Comparison of ENCODE assay signal across 8 cellular contexts in genomic region chr19:19372656-19373416, GRCh38. TPM values are rescaled to one million over a fixed set of nuclear protein-coding genes. Genes with fewer than 3 reads are reported as not detected.
DNase-seq lines count a peak whose midpoint lies in the region; ATAC-seq and TF ChIP-seq lines count a peak whose summit lies in the region.

No MANE protein-coding gene starts in this region.

- no peaks in the 10 kb centered on the region for H3K27me3 ChIP-seq in Peyer's patch
- H3K27me3 ChIP-seq in breast epithelium, result no peaks in the 10 kb centered on the region
- H3K27me3 ChIP-seq in lung (ENCODE audit: control insufficient read depth, insufficient read depth), result no peaks in the 10 kb centered on the region
- no peaks in the 10 kb centered on the region for H3K27me3 ChIP-seq in aorta (ENCODE audit: control insufficient read depth in 1 of 2, insufficient read depth in 2 of 2, low read length in 1 of 2)
- no peaks in the 10 kb centered on the region for H3K27me3 ChIP-seq in prostate gland (replicated peaks; ENCODE audit: insufficient read depth)

- H3K27ac ChIP-seq in Peyer's patch (peak overlapping the region; percentile 66 to 89 (median 74)), breast epithelium (peak overlapping the region; percentile 6 to 48), lung (ENCODE audit: low read depth in 1 of 2, low read length in 1 of 2) (peak overlapping the region; percentile 45 to 92), aorta (ENCODE audit: low read depth in 1 of 2, low read length in 2 of 2) (no peak overlapping the region), prostate gland (peak overlapping the region in 1 of 2 donors; percentile 39)

- no peak for TF ChIP-seq CTCF in Peyer's patch (IDR thresholded peaks at IDR 0.05)
- TF ChIP-seq CTCF in breast epithelium (IDR thresholded peaks at IDR 0.05), result no peak
- no peak for TF ChIP-seq CTCF in lung (IDR thresholded peaks at IDR 0.05; ENCODE audit: control extremely low read depth, extremely low read depth)
- no peak for TF ChIP-seq CTCF in prostate gland (IDR thresholded peaks at IDR 0.05)

- peaks cover 0 to 8% (median 4%) of the 10 kb centered on the region in 4 donors for H3K4me1 ChIP-seq in Peyer's patch
- H3K4me1 ChIP-seq in breast epithelium, result no peaks in the 10 kb centered on the region
- H3K4me1 ChIP-seq in lung (ENCODE audit: control insufficient read depth in 2 of 2, insufficient read depth in 2 of 2, low read length in 2 of 2), result peaks cover 2 to 17% of the 10 kb centered on the region in 2 donors
- H3K4me1 ChIP-seq in aorta (ENCODE audit: control insufficient read depth in 1 of 2, insufficient read depth in 2 of 2, low read length in 2 of 2), result peaks cover 0 to 4% of the 10 kb centered on the region in 2 donors
- peaks cover under 1% of the 10 kb centered on the region for H3K4me1 ChIP-seq in prostate gland (replicated peaks)

- peak overlapping the region in 1 of 4 donors; percentile 2 for H3K4me3 ChIP-seq in Peyer's patch
- no peak overlapping the region for H3K4me3 ChIP-seq in breast epithelium
- no peak overlapping the region for H3K4me3 ChIP-seq in lung
- H3K4me3 ChIP-seq in aorta (ENCODE audit: low read length in 2 of 2), result no peak overlapping the region
- no peak overlapping the region for H3K4me3 ChIP-seq in prostate gland

- TF ChIP-seq POLR2A in Peyer's patch (IDR thresholded peaks at IDR 0.05) (peak; percentile 25 to 69), breast epithelium (IDR thresholded peaks at IDR 0.05) (no peak), prostate gland (IDR thresholded peaks at IDR 0.05) (no peak)

- DNase-seq in Ammon's horn (ENCODE audit: low spot score) (peak; percentile 67), Peyer's patch (peak; percentile 63 to 88 (median 74)), breast epithelium (ENCODE audit: low spot score in 2 of 2) (no peak), lung (ENCODE audit: low spot score) (peak; percentile 79), aorta (peak in 1 of 2 donors; percentile 87), prostate gland (ENCODE audit: low spot score) (no peak)

- H3K9me3 ChIP-seq in Peyer's patch, result no peaks in the 10 kb centered on the region
- H3K9me3 ChIP-seq in breast epithelium, result no peaks in the 10 kb centered on the region
- H3K9me3 ChIP-seq in lung (ENCODE audit: control insufficient read depth in 2 of 2, insufficient read depth in 1 of 2, low read length in 1 of 2), result no peaks in the 10 kb centered on the region
- no peaks in the 10 kb centered on the region for H3K9me3 ChIP-seq in aorta (ENCODE audit: control insufficient read depth, low read length)
- no peaks in the 10 kb centered on the region for H3K9me3 ChIP-seq in prostate gland

- WGBS in lung, 2 donors, result 29 to 31% methylated on average over 8 of the region's 8 CpGs
- WGBS in aorta, 2 donors, result 75 to 76% methylated on average over 8 of the region's 8 CpGs
- 71% methylated on average over 8 of the region's 8 CpGs for WGBS in prostate gland

- intact Hi-C loops in breast epithelium (cut with DNase I; ENCODE audit: low total_unique reads), result no loop called here
- intact Hi-C loops in aorta (cut with DNase I), result no loop called here
- intact Hi-C loops in prostate gland (cut with DNase I), result no loop called here

- ATAC-seq in GM18861 (IDR thresholded peaks at IDR 0.05; ENCODE audit: unreplicated experiment) (peak; percentile 88), HG03097 (IDR thresholded peaks at IDR 0.05; ENCODE audit: low FRiP score, unreplicated experiment) (peak; percentile 79), lung (ENCODE audit: insufficient read depth, low FRiP score) (peak; percentile 86), aorta (ENCODE audit: low FRiP score) (peak; percentile 80)

- H3K36me3 ChIP-seq in Peyer's patch (no peaks in the 10 kb centered on the region), breast epithelium (no peaks in the 10 kb centered on the region), lung (ENCODE audit: control insufficient read depth in 2 of 2, insufficient read depth in 2 of 2, low read length in 2 of 2) (no peaks in the 10 kb centered on the region), aorta (ENCODE audit: control insufficient read depth in 1 of 2, insufficient read depth in 2 of 2, low read length in 1 of 2) (no peaks in the 10 kb centered on the region), prostate gland (no peaks in the 10 kb centered on the region)

RNA-seq across cellular contexts. Expression of gene GATAD2A, which starts 32.6 kb away (rescaled TPM):
- 10 to 100 TPM; 67.8 to 99.9 (median 79.8) TPM for total RNA-seq in Peyer's patch
- 10 to 100 TPM; 29.1 to 38.7 (median 33.6) TPM for total RNA-seq in breast epithelium
- total RNA-seq in lung, result 10 to 100 TPM; 38.6 to 93.7 TPM
- polyA plus RNA-seq in lung, result 10 to 100 TPM; 30.6 to 36.2 TPM
- total RNA-seq in aorta, result 10 to 100 TPM; 78.6 to 86.7 TPM
- polyA plus RNA-seq in aorta, result 10 to 100 TPM; 17.9 to 22.7 TPM
- total RNA-seq in prostate gland, result 100 to 1,000 TPM in 1 of 2 donors, 10 to 100 TPM in 1; 41.7 to 138 TPM

RNA-seq across cellular contexts. Expression of gene MAU2, which starts 52.2 kb away (rescaled TPM):
- 100 to 1,000 TPM in 3 of 4 donors, 10 to 100 TPM in 1; 79.3 to 160 (median 130) TPM for total RNA-seq in Peyer's patch
- total RNA-seq in breast epithelium, result 10 to 100 TPM; 33.4 to 59.4 (median 53.1) TPM
- total RNA-seq in lung, result 10 to 100 TPM; 64.4 to 68.0 TPM
- 10 to 100 TPM; 21.6 to 24.7 TPM for polyA plus RNA-seq in lung
- total RNA-seq in aorta, result 10 to 100 TPM; 54.0 to 82.8 TPM
- 10 to 100 TPM; 11.3 to 36.7 TPM for polyA plus RNA-seq in aorta
- 100 to 1,000 TPM in 1 of 2 donors, 10 to 100 TPM in 1; 52.5 to 106 TPM for total RNA-seq in prostate gland

RNA-seq across cellular contexts. Expression of gene SUGP1, which starts 52.5 kb away (rescaled TPM):
- total RNA-seq in Peyer's patch, result 10 to 100 TPM; 49.5 to 58.6 (median 55.2) TPM
- total RNA-seq in breast epithelium, result 10 to 100 TPM; 23.8 to 31.6 (median 29.8) TPM
- 10 to 100 TPM; 22.3 to 42.8 TPM for total RNA-seq in lung
- polyA plus RNA-seq in lung, result 10 to 100 TPM; 27.9 to 29.5 TPM
- 10 to 100 TPM; 29.0 to 44.3 TPM for total RNA-seq in aorta
- polyA plus RNA-seq in aorta, result 10 to 100 TPM; 22.0 to 58.4 TPM
- 10 to 100 TPM; 51.1 to 53.5 TPM for total RNA-seq in prostate gland

Comparison
In these comparisons a context has a peak if more than half of its experiments do, and no peak if none do; other contexts are left out.
1. DNase-seq: peak in Ammon's horn (single experiment), Peyer's patch (3 of 3) and lung (single experiment); none in breast epithelium (0 of 2) and prostate gland (single experiment).
2. H3K27ac ChIP-seq: peak in Peyer's patch (4 of 4), breast epithelium (2 of 2) and lung (2 of 2); none in aorta (0 of 2).
3. POLR2A ChIP-seq: peak in Peyer's patch (2 of 2); none in breast epithelium (single experiment) and prostate gland (single experiment).
4. Peak in every context shown above with its lines, with median percentiles within 50 percentile points of each other: ATAC-seq.